ENCODE assay signal across 18 cellular contexts in the genomic region with DNA sequence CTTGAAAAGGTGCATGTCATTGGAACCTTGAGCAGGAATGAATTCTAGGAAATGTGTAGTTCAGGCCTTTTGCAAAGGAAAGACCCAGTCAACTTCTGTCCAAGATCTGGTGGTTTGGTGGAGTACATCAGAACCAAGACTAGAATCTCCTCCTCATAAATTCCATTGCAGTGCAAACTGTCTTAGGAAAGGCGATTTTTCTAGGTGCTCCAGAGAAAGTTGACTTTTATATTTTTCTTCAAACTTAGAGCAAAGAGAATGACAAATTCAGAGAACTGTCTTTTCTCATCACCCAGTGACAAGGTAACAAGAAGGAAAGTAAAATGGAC. TPM values are rescaled to one million over a fixed set of nuclear protein-coding genes. Genes with fewer than 3 reads are reported as not detected.
A peak's percentile ranks its signal among the peaks of the same experiment; 100 is the strongest.
DNase-seq lines count a peak whose midpoint lies in the region; ATAC-seq and TF ChIP-seq lines count a peak whose summit lies in the region.
"Had no signal": no experiment of that assay in that cellular context is flagged by ENCODE, and none has a peak within 500 bp of the region (broad histone marks: within the 10 kb centered on the region; RNA-seq: fewer than 3 reads in every experiment).

No MANE protein-coding gene starts in this region.

- H3K4me2 ChIP-seq in KMS-11, result peak overlapping the region; percentile 80

- intact Hi-C loops in A673 (cut with micrococcal nuclease; ENCODE audit: unreplicated experiment) (no loop called here), esophagus squamous epithelium (cut with DNase I) (no loop called here)

- H3K27ac ChIP-seq in A673 (ENCODE audit: low read depth, low read length, poor library complexity, severe bottlenecking) (peak overlapping the region; percentile 46), KMS-11 (peak overlapping the region; percentile 91), muscle layer of duodenum (ENCODE audit: low read length) (peak overlapping the region; percentile 50), esophagus squamous epithelium (peak overlapping the region in 1 of 4 donors; percentile 64)
- H3K27ac ChIP-seq: prostate gland, testis had no signal

- in situ Hi-C loops in HAP-1 (cut with MboI; ENCODE audit: low sequenced_read_pairs), result no loop called here

- TF ChIP-seq CTCF in A673 (conservative IDR thresholded peaks at IDR 0.05; ENCODE audit: low read depth, low read length), result no peak
- no peak for TF ChIP-seq CTCF in KMS-11 (conservative IDR thresholded peaks at IDR 0.05; ENCODE audit: low read depth, low read length)
- no peak for TF ChIP-seq CTCF in esophagus squamous epithelium (IDR thresholded peaks at IDR 0.05)

- CTCF ChIA-PET in A673 (lab: Charles Lee), result interaction anchor here (0.5 kb wide), 1 partner anchor 41 kb away, joined by 5 read pairs; no protein-coding TSS in a partner anchor

- H2AFZ ChIP-seq in KMS-11 (ENCODE audit: low read depth), result peak overlapping the region; percentile 45

- 50 to 63% methylated on average over 1 of the region's 1 CpG for WGBS in esophagus squamous epithelium, 2 donors

- no peak for TF ChIP-seq POLR2A in esophagus squamous epithelium (IDR thresholded peaks at IDR 0.05)

- H3K4me3 ChIP-seq in A673 (ENCODE audit: low read depth, low read length, poor library complexity, severe bottlenecking), result no peak overlapping the region
- H3K4me3 ChIP-seq in KMS-11 (IDR thresholded peaks at IDR 0.05; ENCODE audit: insufficient read depth, low read depth, low read length), result no peak overlapping the region
- no peak overlapping the region for H3K4me3 ChIP-seq in muscle layer of duodenum (ENCODE audit: low read depth in 1 of 2, low read length in 2 of 2)
- H3K4me3 ChIP-seq in esophagus squamous epithelium, result no peak overlapping the region
- no peak overlapping the region for H3K4me3 ChIP-seq in HAP-1
- H3K4me3 ChIP-seq: heart left ventricle, prostate gland, testis had no signal

- no peaks in the 10 kb centered on the region for H3K79me2 ChIP-seq in KMS-11 (ENCODE audit: insufficient read depth, low read depth)

- no peak for DNase-seq in A673 (ENCODE audit: low spot score)
- no peak for DNase-seq in central memory CD8-positive, alpha-beta T cell (ENCODE audit: low spot score in 2 of 2)
- DNase-seq in NCI-H1417 (lab: John Stamatoyannopoulos, UW), result no peak
- no peak for DNase-seq in esophagus squamous epithelium (lab: John Stamatoyannopoulos, UW)
- DNase-seq in HAP-1 (ENCODE audit: low spot score in 2 of 2), result no peak
- DNase-seq in GDM1 (lab: John Stamatoyannopoulos, UW), result no peak
- DNase-seq: activated naive CD8-positive, alpha-beta T cell treated with anti-CD3 and anti-CD28 coated beads, Interleukin-2, amount 10 ng/mL, durations not matched to agents 7 days and 5 days; activated T-cell treated with anti-CD3 and anti-CD28 coated beads for 4 hours; naive B cell; NCI-H2029 treated with DMSO at 0.1 percent for 48 hours; NCI-H526 had no signal

- POLR2A ChIA-PET in A673 (lab: Charles Lee; ENCODE audit: low non-redundant PET), result no interaction called here

- no peaks in the 10 kb centered on the region for H3K36me3 Mint-ChIP-seq in central memory CD8-positive, alpha-beta T cell (ENCODE audit: insufficient read depth)

- peak overlapping the region; percentile 37; the same call in 1 of the 2 replicates for H3K9ac ChIP-seq in KMS-11

- no peaks in the 10 kb centered on the region for H3K9me3 Mint-ChIP-seq in central memory CD8-positive, alpha-beta T cell

- H3K36me3 ChIP-seq in A673 (ENCODE audit: insufficient read depth, low read length, poor library complexity, severe bottlenecking) (no peaks in the 10 kb centered on the region), KMS-11 (ENCODE audit: insufficient read depth) (no peaks in the 10 kb centered on the region), muscle layer of duodenum (ENCODE audit: control insufficient read depth in 1 of 2, insufficient read depth in 2 of 2, low read length in 2 of 2) (no peaks in the 10 kb centered on the region), esophagus squamous epithelium (no peaks in the 10 kb centered on the region), HAP-1 (replicated peaks) (no peaks in the 10 kb centered on the region)
- H3K36me3 ChIP-seq: heart left ventricle, prostate gland had no signal

- ATAC-seq in central memory CD8-positive, alpha-beta T cell (replicated peaks; ENCODE audit: extremely low read depth, poor library complexity, severe bottlenecking), result no peak

- H4K20me1 ChIP-seq in KMS-11 (ENCODE audit: insufficient read depth), result no peaks in the 10 kb centered on the region

- H3K27me3 Mint-ChIP-seq in central memory CD8-positive, alpha-beta T cell, result no peaks in the 10 kb centered on the region
- H3K27me3 Mint-ChIP-seq: activated naive CD8-positive, alpha-beta T cell treated with anti-CD3 and anti-CD28 coated beads, Interleukin-2, amount 10 ng/mL, durations not matched to agents 7 days and 5 days had no signal

- no peak overlapping the region for H3K27ac Mint-ChIP-seq in central memory CD8-positive, alpha-beta T cell (ENCODE audit: low read depth)
- H3K27ac Mint-ChIP-seq: activated naive CD8-positive, alpha-beta T cell treated with anti-CD3 and anti-CD28 coated beads, Interleukin-2, amount 10 ng/mL, durations not matched to agents 7 days and 5 days; T-helper 2 cell treated with Interferon-gamma antibody and Interleukin-4, amounts not matched to agents 5 μg/mL and 100 μg/mL, for 36 hours had no signal

- H3K4me1 Mint-ChIP-seq in central memory CD8-positive, alpha-beta T cell, result peaks cover 37% of the 10 kb centered on the region

- peaks cover 26% of the 10 kb centered on the region for H3K4me1 ChIP-seq in A673 (ENCODE audit: insufficient read depth, low read length, poor library complexity, severe bottlenecking)
- peaks cover 60% of the 10 kb centered on the region for H3K4me1 ChIP-seq in KMS-11 (ENCODE audit: low read depth, poor library complexity, severe bottlenecking)
- H3K4me1 ChIP-seq in muscle layer of duodenum (ENCODE audit: control insufficient read depth in 1 of 2, insufficient read depth in 2 of 2, low read length in 2 of 2), result peaks cover 14 to 20% of the 10 kb centered on the region in 2 donors
- peaks cover 9 to 22% (median 13%) of the 10 kb centered on the region in 3 donors for H3K4me1 ChIP-seq in esophagus squamous epithelium
- H3K4me1 ChIP-seq in HAP-1, result peaks cover 5% of the 10 kb centered on the region; the same call in 1 of the 2 replicates
- H3K4me1 ChIP-seq: prostate gland had no signal

- no TSS peak for BruUV-seq in A673 (replicated peaks; lab: Mats Ljungman, UMichigan)

- H3K9me3 ChIP-seq in A673 (ENCODE audit: low read depth, low read length, poor library complexity, severe bottlenecking) (no peaks in the 10 kb centered on the region), muscle layer of duodenum (ENCODE audit: control insufficient read depth in 1 of 2, low read length in 2 of 2) (no peaks in the 10 kb centered on the region), esophagus squamous epithelium (no peaks in the 10 kb centered on the region), HAP-1 (no peaks in the 10 kb centered on the region)
- H3K9me3 ChIP-seq: heart left ventricle, prostate gland, testis had no signal

- H3K27me3 ChIP-seq in A673 (replicated peaks; ENCODE audit: insufficient read depth, low read depth, low read length, poor library complexity) (no peaks in the 10 kb centered on the region), KMS-11 (ENCODE audit: insufficient read depth, low read depth) (no peaks in the 10 kb centered on the region), muscle layer of duodenum (ENCODE audit: low read depth, low read length) (no peaks in the 10 kb centered on the region), esophagus squamous epithelium (no peaks in the 10 kb centered on the region), HAP-1 (ENCODE audit: low read depth) (no peaks in the 10 kb centered on the region)
- H3K27me3 ChIP-seq: heart left ventricle, testis had no signal

- peak overlapping the region; percentile 54 for H3K4me3 Mint-ChIP-seq in central memory CD8-positive, alpha-beta T cell
- H3K4me3 Mint-ChIP-seq: activated naive CD8-positive, alpha-beta T cell treated with anti-CD3 and anti-CD28 coated beads, Interleukin-2, amount 10 ng/mL, durations not matched to agents 7 days and 5 days had no signal

RNA-seq across cellular contexts. Expression of a gene that starts 50.0 kb away (rescaled TPM):
- total RNA-seq in A673 (2021) (49.7 and 49.8 TPM in 2 replicates), esophagus squamous epithelium (1 to 10 TPM in 3 of 4 donors, under 1 TPM in 1; 0.15 to 2.2 (median 1.8) TPM)
- total RNA-seq: RPMI7951 had no signal

Comparison
In these comparisons a context has a peak if more than half of its experiments do, and no peak if none do; other contexts are left out.
1. RNA of a gene that starts 50.0 kb away (total RNA-seq): 49.7 to 49.8 TPM in A673; 0.15 to 2.2 TPM in esophagus squamous epithelium; every median in the first group is over 10 times any median in the second.